ENCODE assay signal across 10 cellular contexts in genomic region chr7:131330299-131330698, GRCh38. TPM values are rescaled to one million over a fixed set of nuclear protein-coding genes. Genes with fewer than 3 reads are reported as not detected.
DNase-seq lines count a peak whose midpoint lies in the region; ATAC-seq and TF ChIP-seq lines count a peak whose summit lies in the region.
"Had no signal": no experiment of that assay in that cellular context is flagged by ENCODE, and none has a peak within 500 bp of the region (broad histone marks: within the 10 kb centered on the region; RNA-seq: fewer than 3 reads in every experiment).

No MANE protein-coding gene starts in this region.

- peaks cover 41% of the 10 kb centered on the region for H3K4me1 ChIP-seq in suprapubic skin
- H3K4me1 ChIP-seq: SJCRH30 had no signal

- TF ChIP-seq EP300 in suprapubic skin (IDR thresholded peaks at IDR 0.05) = no peak

- H3K36me3 Mint-ChIP-seq in activated T-cell treated with anti-CD3 and anti-CD28 coated beads, Interleukin-2, amount 50 U/mL, for 24 hours (ENCODE audit: low read depth) = peaks cover 40% of the 10 kb centered on the region
- peaks cover 11% of the 10 kb centered on the region for H3K36me3 Mint-ChIP-seq in T-cell

- H3K27me3 Mint-ChIP-seq in activated T-cell treated with anti-CD3 and anti-CD28 coated beads, Interleukin-2, amount 50 U/mL, for 24 hours = no peaks in the 10 kb centered on the region
- H3K27me3 Mint-ChIP-seq in T-cell = no peaks in the 10 kb centered on the region

- H3K36me3 ChIP-seq in suprapubic skin = no peaks in the 10 kb centered on the region

- TF ChIP-seq CTCF in fibroblast of mammary gland (conservative IDR thresholded peaks at IDR 0.05; ENCODE audit: control insufficient read depth, insufficient read depth, low read depth, low read length) (no peak), suprapubic skin (IDR thresholded peaks at IDR 0.05) (no peak)

- no peak for ATAC-seq in T-cell (replicated peaks in 1 of 4)

- DNase-seq in activated T-cell treated with anti-CD3 and anti-CD28 coated beads, Interleukin-2, amount 50 U/mL, for 24 hours = no peak
- DNase-seq in activated T-cell treated with anti-CD3 and anti-CD28 coated beads, Interleukin-2, amount 50 U/mL, for 1 hour = no peak
- DNase-seq in T-cell (no peak), fibroblast of mammary gland (ENCODE audit: low read depth) (peak; percentile 6), suprapubic skin (ENCODE audit: low spot score in 2 of 2) (no peak), NCI-H510A treated with DMSO at 0.1 percent for 48 hours (lab: John Stamatoyannopoulos, UW) (no peak), posterior vena cava (ENCODE audit: low spot score) (no peak), RKO (ENCODE audit: low spot score) (no peak)
- DNase-seq: NCI-H2029 treated with DMSO at 0.1 percent for 48 hours, SJCRH30 had no signal

- H3K27ac ChIP-seq in suprapubic skin = peak overlapping the region; percentile 98
- H3K27ac ChIP-seq: SJCRH30 had no signal

- intact Hi-C loops in posterior vena cava (cut with DNase I) = no loop called here

- H3K4me3 ChIP-seq in fibroblast of mammary gland (ENCODE audit: control insufficient read depth, low read depth, low read length) (no peak overlapping the region), suprapubic skin (peak overlapping the region; percentile 76)
- H3K4me3 ChIP-seq: SJCRH30 had no signal

- peaks cover 62% of the 10 kb centered on the region for H3K4me1 Mint-ChIP-seq in activated T-cell treated with anti-CD3 and anti-CD28 coated beads, Interleukin-2, amount 50 U/mL, for 24 hours (ENCODE audit: low read depth)
- H3K4me1 Mint-ChIP-seq in T-cell = peaks cover 62 to 76% (median 68%) of the 10 kb centered on the region in 3 donors

- H3K4me3 Mint-ChIP-seq in activated T-cell treated with anti-CD3 and anti-CD28 coated beads, Interleukin-2, amount 50 U/mL, for 24 hours = peak overlapping the region; percentile 99
- H3K4me3 Mint-ChIP-seq in T-cell = peak overlapping the region; percentile 94 to 99 (median 99)

- H3K27me3 ChIP-seq in suprapubic skin = no peaks in the 10 kb centered on the region
- H3K27me3 ChIP-seq: SJCRH30 had no signal

- H3K9me3 ChIP-seq in suprapubic skin = no peaks in the 10 kb centered on the region
- H3K9me3 ChIP-seq: SJCRH30 had no signal

- CTCF ChIA-PET in T-cell (lab: Charles Lee) = interaction anchor here in 1 of 2 donors (0.6 to 1.1 kb wide), 2 partner anchors 141 to 276 kb away, joined by 3 read pairs; no protein-coding TSS in a partner anchor

- POLR2A ChIA-PET in T-cell (lab: Charles Lee) = interaction anchor here in 1 of 2 donors (0.7 kb wide), 1 partner anchor 25 kb away, joined by 3 read pairs; no protein-coding TSS in a partner anchor

- peak overlapping the region; percentile 42 for H3K27ac Mint-ChIP-seq in activated T-cell treated with anti-CD3 and anti-CD28 coated beads, Interleukin-2, amount 50 U/mL, for 24 hours
- peak overlapping the region; percentile 34 to 35 for H3K27ac Mint-ChIP-seq in T-cell

- WGBS in suprapubic skin = 37% methylated on average over 4 of the region's 4 CpGs

- TF ChIP-seq POLR2A in suprapubic skin (IDR thresholded peaks at IDR 0.05) = no peak

- H3K9me3 Mint-ChIP-seq in activated T-cell treated with anti-CD3 and anti-CD28 coated beads, Interleukin-2, amount 50 U/mL, for 24 hours = no peaks in the 10 kb centered on the region
- H3K9me3 Mint-ChIP-seq in T-cell = peaks cover 0 to 1% (median 0%) of the 10 kb centered on the region in 3 donors

RNA-seq across cellular contexts. Expression of gene MKLN1, which starts 2.6 kb away (rescaled TPM):
- total RNA-seq in T-cell = 10 to 100 TPM; 43.9 to 63.3 (median 46.5) TPM
- 10 to 100 TPM; 32.9 to 76.0 (median 39.9) TPM for total RNA-seq in suprapubic skin
- 10 to 100 TPM; 72.5 to 75.6 TPM for total RNA-seq in posterior vena cava
